Comparison of ENCODE assay signal across 8 cellular contexts in genomic region chr14:75176142-75176820, GRCh38. TPM values are rescaled to one million over a fixed set of nuclear protein-coding genes. Genes with fewer than 3 reads are reported as not detected.
DNase-seq lines count a peak whose midpoint lies in the region; ATAC-seq and TF ChIP-seq lines count a peak whose summit lies in the region.

TMED10 (minus strand) TSS chr14:75176612; CDS start chr14:75176579, 33 bp downstream.

- H3K4me1 ChIP-seq in endocrine pancreas (ENCODE audit: control insufficient read depth, insufficient read depth, low read length), result peaks cover 3% of the 10 kb centered on the region

- no peaks in the 10 kb centered on the region for H3K27me3 ChIP-seq in BJ (ENCODE audit: control insufficient read depth, insufficient read depth, low read length)
- H3K27me3 ChIP-seq in endocrine pancreas (ENCODE audit: control insufficient read depth, insufficient read depth, low read length), result no peaks in the 10 kb centered on the region

- H3K36me3 ChIP-seq in BJ (ENCODE audit: control insufficient read depth, insufficient read depth, low read length) (no peaks in the 10 kb centered on the region; the same call in 1 of the 2 replicates), endocrine pancreas (ENCODE audit: control insufficient read depth, insufficient read depth, low read length) (no peaks in the 10 kb centered on the region)

- ATAC-seq in GM19025 (IDR thresholded peaks at IDR 0.05; ENCODE audit: low read depth, unreplicated experiment) (peak; percentile 60), HG03280 (IDR thresholded peaks at IDR 0.05; ENCODE audit: unreplicated experiment) (peak; percentile 75)

- CTCF ChIA-PET in BJ (lab: Yijun Ruan, JAX), result interaction anchor here (0.6 kb wide), 1 partner anchor 28 kb away, joined by 3 read pairs; no protein-coding TSS in a partner anchor

- no peaks in the 10 kb centered on the region for H3K9me3 ChIP-seq in endocrine pancreas (ENCODE audit: control insufficient read depth, low read length)

- H3K4me3 ChIP-seq in BJ (ENCODE audit: low read depth, low read length) (peak within 1 kb of the TSS; percentile 93), endocrine pancreas (ENCODE audit: control insufficient read depth, insufficient read depth, low read length) (peak within 1 kb of the TSS; percentile 98)

- POLR2A ChIA-PET in BJ (lab: Charles Lee), result interaction anchor here (0.6 kb wide), 1 partner anchor 105 kb away, joined by 4 read pairs; no protein-coding TSS in a partner anchor

- H3K9ac ChIP-seq in endocrine pancreas (ENCODE audit: control insufficient read depth, insufficient read depth, low read length), result peak within 1 kb of the TSS; percentile 99

- DNase-seq in BJ (ENCODE audit: low read depth) (no peak), NCI-H748 (lab: John Stamatoyannopoulos, UW; ENCODE audit: unreplicated experiment) (peak; percentile 92), mesenteric fat pad (ENCODE audit: low spot score) (peak; percentile 96)
- DNase-seq in activated CD8-positive, alpha-beta memory T cell treated with anti-CD3 and anti-CD28 coated beads for 48 hours (ENCODE audit: low read depth in 2 of 3, low spot score in 2 of 3), result peak; percentile 67 to 88 (median 83)
- DNase-seq in stimulated activated CD8-positive, alpha-beta memory T cell treated with anti-CD3 and anti-CD28 coated beads, Interleukin-15, amount 100 ng/mL, for 24 hours (ENCODE audit: low read depth), result peak; percentile 69

- no peak for TF ChIP-seq CTCF in BJ (IDR thresholded peaks at IDR 0.05; ENCODE audit: insufficient read depth, low read depth, low read length)

RNA-seq across cellular contexts. Expression of gene TMED10, which starts in this region (rescaled TPM):
- 466 and 505 TPM in 2 replicates for polyA plus RNA-seq in BJ (2011; rRNA removed)
- 326 and 514 TPM in 2 replicates for polyA minus RNA-seq in BJ (2011; rRNA and poly(A)+ RNA removed)
- 330 TPM for total RNA-seq in mesenteric fat pad
